In the genomic region with DNA sequence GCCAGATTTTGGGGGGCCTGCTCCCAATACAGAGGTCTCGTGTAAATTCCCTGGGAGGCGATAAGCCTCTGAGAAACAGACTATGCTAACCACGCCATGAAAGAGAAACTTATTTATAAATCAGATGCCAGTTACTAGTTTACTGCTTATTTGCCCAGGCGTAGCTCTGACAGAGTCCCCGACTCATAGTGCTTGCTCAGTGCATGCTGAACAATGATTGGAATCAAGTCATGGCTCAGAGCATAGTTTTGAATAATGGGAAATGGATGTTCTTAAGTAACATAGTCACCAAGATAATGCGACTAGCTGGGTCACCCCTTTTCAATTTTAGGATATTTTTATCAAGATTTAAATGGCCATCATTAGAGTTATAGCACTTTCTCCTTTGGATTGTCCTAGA, we compare ENCODE assay signal across 27 cellular contexts. TPM values are rescaled to one million over a fixed set of nuclear protein-coding genes. Genes with fewer than 3 reads are reported as not detected.
A peak's percentile ranks its signal among the peaks of the same experiment; 100 is the strongest.
DNase-seq lines count a peak whose midpoint lies in the region; TF ChIP-seq lines count a peak whose summit lies in the region.
"Had no signal": no experiment of that assay in that cellular context is flagged by ENCODE, and none has a peak within 500 bp of the region (broad histone marks: within the 10 kb centered on the region; RNA-seq: fewer than 3 reads in every experiment).

No MANE protein-coding gene starts in this region.

- peak overlapping the region; percentile 43 for H3K27ac Mint-ChIP-seq in activated naive CD4-positive, alpha-beta T cell treated with anti-CD3 and anti-CD28 coated beads, Interleukin-2, amount 10 ng/mL, durations not matched to agents 7 days and 5 days
- no peak overlapping the region for H3K27ac Mint-ChIP-seq in activated naive CD4-positive, alpha-beta T cell treated with anti-CD3 and anti-CD28 coated beads for 36 hours
- H3K27ac Mint-ChIP-seq: CD4-positive, CD25-positive, alpha-beta regulatory T cell; IgD-negative memory B cell had no signal

- H3K27ac ChIP-seq in skeletal muscle tissue (ENCODE audit: low read depth, low read length) = peak overlapping the region; percentile 80
- H3K27ac ChIP-seq in effector memory CD4-positive, alpha-beta T cell (ENCODE audit: insufficient read depth, low read length, poor library complexity, severe bottlenecking) = no peak overlapping the region
- H3K27ac ChIP-seq: RWPE1 had no signal

- H3K4me3 ChIP-seq in fibroblast of the aortic adventitia (ENCODE audit: low read depth, low read length) (no peak overlapping the region), skeletal muscle tissue (ENCODE audit: low read length in 3 of 3) (no peak overlapping the region)
- H3K4me3 ChIP-seq in effector memory CD4-positive, alpha-beta T cell (ENCODE audit: insufficient read depth, low read depth, low read length, poor library complexity, severe bottlenecking) = no peak overlapping the region
- H3K4me3 ChIP-seq: MG63 had no signal

- H3K4me1 ChIP-seq in skeletal muscle tissue (ENCODE audit: control insufficient read depth in 3 of 3, insufficient read depth in 3 of 3, low read length in 3 of 3) = peaks cover 26 to 44% (median 43%) of the 10 kb centered on the region in 3 donors
- no peaks in the 10 kb centered on the region for H3K4me1 ChIP-seq in effector memory CD4-positive, alpha-beta T cell (ENCODE audit: control insufficient read depth, insufficient read depth, low read length, poor library complexity, severe bottlenecking)
- H3K4me1 ChIP-seq: BE2C had no signal

- H3K4me1 Mint-ChIP-seq in activated naive CD4-positive, alpha-beta T cell treated with anti-CD3 and anti-CD28 coated beads, Interleukin-2, amount 10 ng/mL, durations not matched to agents 7 days and 5 days = no peaks in the 10 kb centered on the region
- no peaks in the 10 kb centered on the region for H3K4me1 Mint-ChIP-seq in activated naive CD4-positive, alpha-beta T cell treated with anti-CD3 and anti-CD28 coated beads for 36 hours (ENCODE audit: low read depth)

- H3K27me3 ChIP-seq in skeletal muscle tissue (ENCODE audit: control insufficient read depth in 3 of 3, insufficient read depth in 3 of 3, low read length in 3 of 3) = no peaks in the 10 kb centered on the region
- H3K27me3 ChIP-seq in effector memory CD4-positive, alpha-beta T cell (replicated peaks; ENCODE audit: control insufficient read depth, insufficient read depth, low read length, poor library complexity, severe bottlenecking) = no peaks in the 10 kb centered on the region
- H3K27me3 ChIP-seq: BE2C, MG63 had no signal

- no peaks in the 10 kb centered on the region for H3K9me3 ChIP-seq in skeletal muscle tissue (ENCODE audit: control insufficient read depth in 3 of 3, low read length in 3 of 3)
- no peaks in the 10 kb centered on the region for H3K9me3 ChIP-seq in effector memory CD4-positive, alpha-beta T cell (ENCODE audit: control insufficient read depth, low read length)
- H3K9me3 ChIP-seq: BE2C, MG63 had no signal

- no peaks in the 10 kb centered on the region for H3K27me3 Mint-ChIP-seq in activated naive CD4-positive, alpha-beta T cell treated with anti-CD3 and anti-CD28 coated beads, Interleukin-2, amount 10 ng/mL, durations not matched to agents 7 days and 5 days
- H3K27me3 Mint-ChIP-seq in activated naive CD4-positive, alpha-beta T cell treated with anti-CD3 and anti-CD28 coated beads for 36 hours (ENCODE audit: low read depth) = no peaks in the 10 kb centered on the region
- H3K27me3 Mint-ChIP-seq: CD4-positive, CD25-positive, alpha-beta regulatory T cell; IgD-negative memory B cell had no signal

- H3K36me3 Mint-ChIP-seq in activated naive CD4-positive, alpha-beta T cell treated with anti-CD3 and anti-CD28 coated beads, Interleukin-2, amount 10 ng/mL, durations not matched to agents 7 days and 5 days = peaks cover 39% of the 10 kb centered on the region
- peaks cover 30% of the 10 kb centered on the region for H3K36me3 Mint-ChIP-seq in activated naive CD4-positive, alpha-beta T cell treated with anti-CD3 and anti-CD28 coated beads for 36 hours (ENCODE audit: low read depth)

- H3K9ac ChIP-seq in skeletal muscle tissue (ENCODE audit: low read depth in 1 of 3, low read length in 3 of 3) = peak overlapping the region in 1 of 3 donors; percentile 18

- H3K9me3 Mint-ChIP-seq in activated naive CD4-positive, alpha-beta T cell treated with anti-CD3 and anti-CD28 coated beads, Interleukin-2, amount 10 ng/mL, durations not matched to agents 7 days and 5 days = no peaks in the 10 kb centered on the region
- H3K9me3 Mint-ChIP-seq in activated naive CD4-positive, alpha-beta T cell treated with anti-CD3 and anti-CD28 coated beads for 36 hours = no peaks in the 10 kb centered on the region
- H3K9me3 Mint-ChIP-seq: CD4-positive, CD25-positive, alpha-beta regulatory T cell; IgD-negative memory B cell had no signal

- H3K4me3 Mint-ChIP-seq in activated naive CD4-positive, alpha-beta T cell treated with anti-CD3 and anti-CD28 coated beads, Interleukin-2, amount 10 ng/mL, durations not matched to agents 7 days and 5 days = no peak overlapping the region
- no peak overlapping the region for H3K4me3 Mint-ChIP-seq in activated naive CD4-positive, alpha-beta T cell treated with anti-CD3 and anti-CD28 coated beads for 36 hours
- H3K4me3 Mint-ChIP-seq: CD4-positive, CD25-positive, alpha-beta regulatory T cell; IgD-negative memory B cell had no signal

- DNase-seq in activated naive CD4-positive, alpha-beta T cell treated with anti-CD3 and anti-CD28 coated beads, Interleukin-2, amount 10 ng/mL, durations not matched to agents 7 days and 5 days = no peak
- no peak for DNase-seq in activated naive CD4-positive, alpha-beta T cell treated with anti-CD3 and anti-CD28 coated beads for 36 hours
- DNase-seq in amniotic stem cell (lab: John Stamatoyannopoulos, UW) = peak; percentile 50
- DNase-seq in fibroblast of the aortic adventitia (ENCODE audit: low read depth) = peak; percentile 41
- DNase-seq in stimulated activated CD4-positive, alpha-beta T cell treated with anti-CD3 and anti-CD28 coated beads, Interleukin-2, amount 100 ng/mL, for 24 hours = no peak
- no peak for DNase-seq in NCI-H1417 treated with DMSO at 0.1 percent for 48 hours (lab: John Stamatoyannopoulos, UW)
- DNase-seq in effector memory CD4-positive, alpha-beta T cell = no peak
- DNase-seq: 8988T; BE2C; CD4-positive, CD25-positive, alpha-beta regulatory T cell; COR-L47; DMS 273 treated with DMSO at 0.1 percent for 48 hours; DND-41; GDM1; Karpas-422; MG63; NCI-H1048; NCI-H1436 treated with DMSO at 0.1 percent for 48 hours; NCI-H2029; NCI-H2171; NCI-H526; PC-3 had no signal

- H3K36me3 ChIP-seq in skeletal muscle tissue (ENCODE audit: control insufficient read depth in 3 of 3, insufficient read depth in 3 of 3, low read length in 3 of 3) = peaks cover 17 to 34% (median 21%) of the 10 kb centered on the region in 3 donors
- H3K36me3 ChIP-seq in effector memory CD4-positive, alpha-beta T cell (ENCODE audit: control insufficient read depth, insufficient read depth, low read length) = peaks cover 68% of the 10 kb centered on the region

- CTCF ChIA-PET in activated naive CD4-positive, alpha-beta T cell treated with anti-CD3 and anti-CD28 coated beads, Interleukin-2, amount 10 ng/mL, durations not matched to agents 7 days and 5 days (lab: Charles Lee) = no interaction called here
- CTCF ChIA-PET in activated naive CD4-positive, alpha-beta T cell treated with anti-CD3 and anti-CD28 coated beads for 36 hours (lab: Charles Lee) = no interaction called here

- intact Hi-C loops in activated naive CD4-positive, alpha-beta T cell treated with anti-CD3 and anti-CD28 coated beads for 36 hours (cut with micrococcal nuclease) = no loop called here

- TF ChIP-seq CTCF in fibroblast of the aortic adventitia (IDR thresholded peaks at IDR 0.05; ENCODE audit: insufficient read depth, low read length) = no peak

RNA-seq across cellular contexts. Expression of a gene that starts 39.9 kb away (rescaled TPM):
- total RNA-seq in activated naive CD4-positive, alpha-beta T cell treated with anti-CD3 and anti-CD28 coated beads for 36 hours = 10 to 100 TPM; 91.6 to 94.1 TPM
- total RNA-seq in fibroblast of the aortic adventitia (ENCODE audit: low replicate concordance) (33.2 and 49.9 TPM in 2 replicates), skeletal muscle tissue (43.8 TPM)

RNA-seq across cellular contexts. Expression of a gene that starts 40.0 kb away (rescaled TPM):
- total RNA-seq in activated naive CD4-positive, alpha-beta T cell treated with anti-CD3 and anti-CD28 coated beads for 36 hours = not detected
- not detected in 2 replicates for total RNA-seq in fibroblast of the aortic adventitia (ENCODE audit: low replicate concordance)
- not detected for total RNA-seq in skeletal muscle tissue
- total RNA-seq: CD4-positive, CD25-positive, alpha-beta regulatory T cell; H1; HT1080; PC-3 had no signal

Comparison
In these comparisons a context has a peak if more than half of its experiments do, and no peak if none do; other contexts are left out.
1. DNase-seq: peak in amniotic stem cell (single experiment) and fibroblast of the aortic adventitia (single experiment); none in activated naive CD4-positive, alpha-beta T cell treated with anti-CD3 and anti-CD28 coated beads, Interleukin-2, amount 10 ng/mL, durations not matched to agents 7 days and 5 days (single experiment), activated naive CD4-positive, alpha-beta T cell treated with anti-CD3 and anti-CD28 coated beads for 36 hours (single experiment), stimulated activated CD4-positive, alpha-beta T cell treated with anti-CD3 and anti-CD28 coated beads, Interleukin-2, amount 100 ng/mL, for 24 hours (0 of 2), NCI-H1417 treated with DMSO at 0.1 percent for 48 hours (single experiment) and effector memory CD4-positive, alpha-beta T cell (0 of 3).